9 cellular contexts compared by ENCODE assay signal in the genomic region with DNA sequence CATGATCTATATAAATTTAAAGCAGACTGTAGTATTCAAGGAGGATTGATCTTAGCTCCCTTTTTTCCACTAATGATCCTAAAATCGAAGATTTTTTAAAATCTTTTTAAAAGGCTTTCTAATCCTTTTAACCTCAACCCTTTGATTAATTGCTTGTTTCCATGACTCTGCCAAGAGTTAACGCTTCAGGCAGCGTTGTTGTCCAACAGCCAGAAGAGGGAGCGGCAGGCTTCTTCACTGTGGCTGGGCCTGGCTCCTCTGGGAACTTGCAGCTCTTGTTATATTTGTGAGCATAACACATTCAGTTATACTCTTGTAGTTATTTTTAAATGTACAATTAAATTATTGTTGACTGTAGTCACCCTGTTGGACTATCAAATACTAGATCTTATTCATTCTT. TPM values are rescaled to one million over a fixed set of nuclear protein-coding genes. Genes with fewer than 3 reads are reported as not detected.
A peak's percentile ranks its signal among the peaks of the same experiment; 100 is the strongest.
DNase-seq lines count a peak whose midpoint lies in the region; TF ChIP-seq lines count a peak whose summit lies in the region.
"Had no signal": no experiment of that assay in that cellular context is flagged by ENCODE, and none has a peak within 500 bp of the region (broad histone marks: within the 10 kb centered on the region; RNA-seq: fewer than 3 reads in every experiment).

No MANE protein-coding gene starts in this region.

- H3K9me3 Mint-ChIP-seq in endothelial cell (ENCODE audit: unreplicated experiment) = no peaks in the 10 kb centered on the region

- H3K9me3 ChIP-seq in mesodermal cell (ENCODE audit: control insufficient read depth, low read length) = no peaks in the 10 kb centered on the region

- H3K36me3 Mint-ChIP-seq in endothelial cell (ENCODE audit: low read depth, unreplicated experiment) = peaks cover 28% of the 10 kb centered on the region

- H3K4me1 Mint-ChIP-seq in endothelial cell (ENCODE audit: unreplicated experiment) = peaks cover 5% of the 10 kb centered on the region

- 40 to 93% methylated on average over 1 to 3 of the region's 4 CpGs for WGBS in mesodermal cell (ENCODE audit: insufficient coverage in 2 of 2), 2 experiments

- H3K4me3 ChIP-seq in mesodermal cell (ENCODE audit: extremely low read depth, insufficient read depth, low read length, poor library complexity, severe bottlenecking) = no peak overlapping the region

- peak overlapping the region; percentile 41 for H3K27ac ChIP-seq in mesodermal cell (ENCODE audit: low read depth, low read length, severe bottlenecking)
- H3K27ac ChIP-seq: HL-60 had no signal

- H3K4me3 Mint-ChIP-seq in endothelial cell (ENCODE audit: unreplicated experiment) = no peak overlapping the region

- no peak overlapping the region for H3K27ac Mint-ChIP-seq in endothelial cell (ENCODE audit: unreplicated experiment)

- H3K27me3 Mint-ChIP-seq in endothelial cell (ENCODE audit: unreplicated experiment) = peaks cover 8% of the 10 kb centered on the region

- peaks cover 19% of the 10 kb centered on the region for H3K4me1 ChIP-seq in mesodermal cell (ENCODE audit: control insufficient read depth, insufficient read depth, low read length, poor library complexity, severe bottlenecking)

- peaks cover 59% of the 10 kb centered on the region for H3K36me3 ChIP-seq in mesodermal cell (ENCODE audit: control insufficient read depth, insufficient read depth, low read length)

- DNase-seq in Daoy (ENCODE audit: low read depth) (peak; percentile 58), NCI-H82 (lab: John Stamatoyannopoulos, UW) (peak; percentile 89), endothelial cell (ENCODE audit: low spot score) (peak; percentile 26), 8988T (no peak)
- no peak for DNase-seq in activated naive CD4-positive, alpha-beta T cell treated with anti-CD3 and anti-CD28 coated beads, Interleukin-2, amount 50 U/mL, for 16 hours
- DNase-seq in stimulated activated CD4-positive, alpha-beta T cell treated with anti-CD3 and anti-CD28 coated beads, Interleukin-2, amount 100 ng/mL, for 24 hours = no peak
- DNase-seq in stimulated activated naive CD4-positive, alpha-beta T cell treated with Interleukin-2 at 50 U/mL for 16 hours (lab: John Stamatoyannopoulos, UW) = no peak

- TF ChIP-seq CTCF in endothelial cell (IDR thresholded peaks at IDR 0.05; ENCODE audit: unreplicated experiment) = no peak

RNA-seq across cellular contexts. Expression of a gene that starts 26.3 kb away (rescaled TPM):
- total RNA-seq in Daoy (2014; rRNA removed; shearing (Covaris generic)) = 94.3 and 98.6 TPM in 2 replicates
- total RNA-seq in endothelial cell (ENCODE audit: unreplicated experiment) = 19.2 TPM
- 15.3 TPM for polyA plus RNA-seq in mesodermal cell (2013, experiment 1 of 2)
- 13.6 TPM for polyA plus RNA-seq in mesodermal cell (2013, experiment 2 of 2)

Comparison
In these comparisons a context has a peak if more than half of its experiments do, and no peak if none do; other contexts are left out.
1. DNase-seq: peak in Daoy (single experiment), NCI-H82 (single experiment) and endothelial cell (single experiment); none in activated naive CD4-positive, alpha-beta T cell treated with anti-CD3 and anti-CD28 coated beads, Interleukin-2, amount 50 U/mL, for 16 hours (single experiment), stimulated activated CD4-positive, alpha-beta T cell treated with anti-CD3 and anti-CD28 coated beads, Interleukin-2, amount 100 ng/mL, for 24 hours (0 of 2), stimulated activated naive CD4-positive, alpha-beta T cell treated with Interleukin-2 at 50 U/mL for 16 hours (single experiment) and 8988T (single experiment).